12 cellular contexts compared by ENCODE assay signal in genomic region chr13:40611004-40611403, GRCh38. TPM values are rescaled to one million over a fixed set of nuclear protein-coding genes. Genes with fewer than 3 reads are reported as not detected.
DNase-seq lines count a peak whose midpoint lies in the region; ATAC-seq lines count a peak whose summit lies in the region.
"Had no signal": no experiment of that assay in that cellular context is flagged by ENCODE, and none has a peak within 500 bp of the region (broad histone marks: within the 10 kb centered on the region; RNA-seq: fewer than 3 reads in every experiment).

No MANE protein-coding gene starts in this region.

- no peaks in the 10 kb centered on the region for H3K27me3 Mint-ChIP-seq in stimulated activated naive CD8-positive, alpha-beta T cell treated with anti-CD3 and anti-CD28 coated beads, Interleukin-15, Interleukin-2, amounts not matched to agents 100 ng/mL and 50 ng/mL, for 24 hours
- H3K27me3 Mint-ChIP-seq in activated naive CD8-positive, alpha-beta T cell treated with anti-CD3 and anti-CD28 coated beads for 36 hours = no peaks in the 10 kb centered on the region
- peaks cover 2% of the 10 kb centered on the region in 3 donors for H3K27me3 Mint-ChIP-seq in immature natural killer cell (ENCODE audit: low read depth in 3 of 3)

- DNase-seq in stimulated activated naive CD8-positive, alpha-beta T cell treated with anti-CD3 and anti-CD28 coated beads, Interleukin-15, Interleukin-2, amounts not matched to agents 100 U/mL and 50 U/mL, for 24 hours = no peak
- no peak for DNase-seq in activated naive CD8-positive, alpha-beta T cell treated with anti-CD3 and anti-CD28 coated beads for 36 hours
- no peak for DNase-seq in immature natural killer cell
- DNase-seq in islet precursor cell = no peak
- DNase-seq: DMS153; NCI-H1436; NCI-H226; NK-92 treated with Interleukin-12 subunit alpha and Interleukin-12 subunit beta, amount 100 ng/mL, for 24 hours; T-helper 9 cell had no signal

- ATAC-seq in stimulated activated naive CD8-positive, alpha-beta T cell treated with anti-CD3 and anti-CD28 coated beads, Interleukin-15, Interleukin-2, amounts not matched to agents 100 U/mL and 50 U/mL, for 24 hours = no peak
- ATAC-seq in HG02759 (IDR thresholded peaks at IDR 0.05; ENCODE audit: unreplicated experiment) (no peak), HG02678 (IDR thresholded peaks at IDR 0.05; ENCODE audit: unreplicated experiment) (no peak)

- H3K27ac Mint-ChIP-seq in stimulated activated naive CD8-positive, alpha-beta T cell treated with anti-CD3 and anti-CD28 coated beads, Interleukin-15, Interleukin-2, amounts not matched to agents 100 ng/mL and 50 ng/mL, for 24 hours = peak overlapping the region; percentile 98
- H3K27ac Mint-ChIP-seq in activated naive CD8-positive, alpha-beta T cell treated with anti-CD3 and anti-CD28 coated beads for 36 hours = peak overlapping the region; percentile 96
- H3K27ac Mint-ChIP-seq in immature natural killer cell = peak overlapping the region; percentile 84 to 100 (median 99)

- peaks cover 49% of the 10 kb centered on the region for H3K36me3 Mint-ChIP-seq in stimulated activated naive CD8-positive, alpha-beta T cell treated with anti-CD3 and anti-CD28 coated beads, Interleukin-15, Interleukin-2, amounts not matched to agents 100 ng/mL and 50 ng/mL, for 24 hours (ENCODE audit: low read depth)
- peaks cover 58% of the 10 kb centered on the region for H3K36me3 Mint-ChIP-seq in activated naive CD8-positive, alpha-beta T cell treated with anti-CD3 and anti-CD28 coated beads for 36 hours
- peaks cover 0 to 6% (median 0%) of the 10 kb centered on the region in 3 donors for H3K36me3 Mint-ChIP-seq in immature natural killer cell

- no peak overlapping the region for H3K4me3 Mint-ChIP-seq in stimulated activated naive CD8-positive, alpha-beta T cell treated with anti-CD3 and anti-CD28 coated beads, Interleukin-15, Interleukin-2, amounts not matched to agents 100 ng/mL and 50 ng/mL, for 24 hours
- H3K4me3 Mint-ChIP-seq in activated naive CD8-positive, alpha-beta T cell treated with anti-CD3 and anti-CD28 coated beads for 36 hours = no peak overlapping the region
- H3K4me3 Mint-ChIP-seq in immature natural killer cell = no peak overlapping the region

- H3K9me3 Mint-ChIP-seq in stimulated activated naive CD8-positive, alpha-beta T cell treated with anti-CD3 and anti-CD28 coated beads, Interleukin-15, Interleukin-2, amounts not matched to agents 100 ng/mL and 50 ng/mL, for 24 hours = peaks cover 3% of the 10 kb centered on the region
- H3K9me3 Mint-ChIP-seq in activated naive CD8-positive, alpha-beta T cell treated with anti-CD3 and anti-CD28 coated beads for 36 hours = peaks cover 2% of the 10 kb centered on the region
- no peaks in the 10 kb centered on the region for H3K9me3 Mint-ChIP-seq in immature natural killer cell

- peaks cover 99% of the 10 kb centered on the region for H3K4me1 Mint-ChIP-seq in stimulated activated naive CD8-positive, alpha-beta T cell treated with anti-CD3 and anti-CD28 coated beads, Interleukin-15, Interleukin-2, amounts not matched to agents 100 ng/mL and 50 ng/mL, for 24 hours (ENCODE audit: low read depth)
- H3K4me1 Mint-ChIP-seq in activated naive CD8-positive, alpha-beta T cell treated with anti-CD3 and anti-CD28 coated beads for 36 hours = peaks cover 85% of the 10 kb centered on the region
- peaks cover 62% of the 10 kb centered on the region in 2 donors for H3K4me1 Mint-ChIP-seq in immature natural killer cell

RNA-seq across cellular contexts. Expression of gene FOXO1, which starts 55.4 kb away (rescaled TPM):
- total RNA-seq in activated naive CD8-positive, alpha-beta T cell treated with anti-CD3 and anti-CD28 coated beads for 36 hours = 10 to 100 TPM; 38.4 to 38.7 TPM
- polyA plus RNA-seq in immature natural killer cell = 10 to 100 TPM in 2 of 3 donors, 1 to 10 TPM in 1; 4.5 to 15.6 (median 12.5) TPM
